Comparison of ENCODE assay signal across 22 cellular contexts in genomic region chr10:78307576-78307975, GRCh38.
"Had no signal": no experiment of that assay in that cellular context is flagged by ENCODE, and none has a peak within 500 bp of the region (broad histone marks: within the 10 kb centered on the region; RNA-seq: fewer than 3 reads in every experiment).

No MANE protein-coding gene starts in this region.

- H3K9me3 ChIP-seq: body of pancreas, psoas muscle, SJCRH30, stomach, testis had no signal

- H3K36me3 Mint-ChIP-seq: activated naive CD4-positive, alpha-beta T cell treated with anti-CD3 and anti-CD28 coated beads, Interleukin-2, amount 50 U/mL, for 24 hours; natural killer cell; stimulated activated memory B cell treated with anti-CD40 and anti-IgM and Interleukin-4, amounts not matched to agents 10 μg/mL and 1 μg/mL and 100 μg/mL, for 72 hours; type B pancreatic cell had no signal

- H3K4me3 ChIP-seq: body of pancreas, cardiac muscle cell, psoas muscle, SJCRH30, stomach, testis had no signal

- H3K27me3 Mint-ChIP-seq: activated naive CD4-positive, alpha-beta T cell treated with anti-CD3 and anti-CD28 coated beads, Interleukin-2, amount 50 U/mL, for 24 hours; stimulated activated memory B cell treated with anti-CD40 and anti-IgM and Interleukin-4, amounts not matched to agents 10 μg/mL and 1 μg/mL and 100 μg/mL, for 72 hours had no signal

- H3K27ac ChIP-seq: body of pancreas, cardiac muscle cell, psoas muscle, SJCRH30, stomach, testis had no signal

- H3K27me3 ChIP-seq: body of pancreas, cardiac muscle cell, SJCRH30, stomach, testis had no signal

- H3K36me3 ChIP-seq: cardiac muscle cell, SJCRH30, stomach had no signal

- H3K4me3 Mint-ChIP-seq: activated naive CD4-positive, alpha-beta T cell treated with anti-CD3 and anti-CD28 coated beads, Interleukin-2, amount 50 U/mL, for 24 hours; natural killer cell; stimulated activated memory B cell treated with anti-CD40 and anti-IgM and Interleukin-4, amounts not matched to agents 10 μg/mL and 1 μg/mL and 100 μg/mL, for 72 hours; type B pancreatic cell had no signal

- H3K9me3 Mint-ChIP-seq: activated naive CD4-positive, alpha-beta T cell treated with anti-CD3 and anti-CD28 coated beads, Interleukin-2, amount 50 U/mL, for 24 hours; natural killer cell; stimulated activated memory B cell treated with anti-CD40 and anti-IgM and Interleukin-4, amounts not matched to agents 10 μg/mL and 1 μg/mL and 100 μg/mL, for 72 hours had no signal

- DNase-seq: activated CD4-positive, alpha-beta T cell treated with anti-CD3 and anti-CD28 coated beads for 1 hour; activated CD4-positive, alpha-beta T cell treated with anti-CD3 and anti-CD28 coated beads, Interleukin-2, amount 50 U/mL, for 1 hour; activated effector memory CD4-positive, alpha-beta T cell treated with anti-CD3 and anti-CD28 coated beads, Interleukin-2, amount 50 U/mL, for 16 hours; activated T-cell treated with anti-CD3 and anti-CD28 coated beads for 4 hours; body of pancreas; dermis blood vessel endothelial cell; effector memory CD4-positive, alpha-beta T cell; hippocampal formation; left cardiac atrium; mesendoderm; natural killer cell; psoas muscle; right cardiac atrium; SJCRH30; stimulated activated CD4-positive, alpha-beta T cell treated with anti-CD3 and anti-CD28 coated beads, Interleukin-12 subunit alpha, Interleukin-12 subunit beta, amount 100 ng/mL, for 4 hours; stomach; T-helper 9 cell; testis had no signal

- H3K4me1 ChIP-seq: SJCRH30 had no signal

- H3K27ac Mint-ChIP-seq: activated naive CD4-positive, alpha-beta T cell treated with anti-CD3 and anti-CD28 coated beads, Interleukin-2, amount 50 U/mL, for 24 hours; natural killer cell; stimulated activated memory B cell treated with anti-CD40 and anti-IgM and Interleukin-4, amounts not matched to agents 10 μg/mL and 1 μg/mL and 100 μg/mL, for 72 hours; type B pancreatic cell had no signal
